8 cellular contexts compared by ENCODE assay signal in genomic region chr6:53348436-53349208, GRCh38. TPM values are rescaled to one million over a fixed set of nuclear protein-coding genes. Genes with fewer than 3 reads are reported as not detected.
DNase-seq lines count a peak whose midpoint lies in the region; ATAC-seq and TF ChIP-seq lines count a peak whose summit lies in the region.

TSS of gene ELOVL5 (minus strand) at chr6:53348950. CDS start at chr6:53295699, 53,251 bp downstream.

- H3K4me1 Mint-ChIP-seq in CD4-positive, alpha-beta T cell (ENCODE audit: low read depth), result peaks cover 50% of the 10 kb centered on the region

- peaks cover 17% of the 10 kb centered on the region for H3K4me1 ChIP-seq in effector memory CD4-positive, alpha-beta T cell (ENCODE audit: control insufficient read depth, insufficient read depth, low read length, poor library complexity, severe bottlenecking)
- peaks cover 3% of the 10 kb centered on the region for H3K4me1 ChIP-seq in mesenchymal stem cell (ENCODE audit: control insufficient read depth, insufficient read depth, low read depth, low read length)

- H3K4me3 Mint-ChIP-seq in CD4-positive, alpha-beta T cell, result peak within 1 kb of the TSS; percentile 98

- H4K8ac ChIP-seq in mesenchymal stem cell (ENCODE audit: low read length), result peak within 1 kb of the TSS; percentile 94

- H3K36me3 ChIP-seq in effector memory CD4-positive, alpha-beta T cell (ENCODE audit: control insufficient read depth, insufficient read depth, low read length), result no peaks in the 10 kb centered on the region
- peaks cover 0 to 5% of the 10 kb centered on the region in 2 experiments for H3K36me3 ChIP-seq in mesenchymal stem cell (ENCODE audit: control insufficient read depth in 1 of 2, insufficient read depth in 2 of 2, low read depth in 1 of 2, low read length in 2 of 2)

- peaks cover 3% of the 10 kb centered on the region for H3K79me1 ChIP-seq in mesenchymal stem cell (replicated peaks; ENCODE audit: low read length, poor library complexity, severe bottlenecking)

- POLR2A ChIA-PET in CD4-positive, alpha-beta T cell (lab: Charles Lee), result interaction anchor here (0.6 to 5.8 kb wide), 23 partner anchors 9 to 958 kb away, joined by 3 to 116 read pairs (median 5); no protein-coding TSS in a partner anchor

- peak; percentile 82 to 95 (median 90) for DNase-seq in CD4-positive, alpha-beta T cell
- DNase-seq in HPDE6-E6E7 (ENCODE audit: extremely low spot score) (peak; percentile 89), NK-92 (lab: John Stamatoyannopoulos, UW; ENCODE audit: unreplicated experiment) (peak; percentile 79), mesenchymal stem cell (peak; percentile 99)
- peak; percentile 97 for DNase-seq in activated CD8-positive, alpha-beta memory T cell treated with anti-CD3 and anti-CD28 coated beads for 24 hours
- peak; percentile 95 to 99 (median 98) for DNase-seq in effector memory CD4-positive, alpha-beta T cell
- peak; percentile 93 for DNase-seq in stimulated activated CD8-positive, alpha-beta memory T cell treated with anti-CD3 and anti-CD28 coated beads, Interleukin-12 subunit alpha, Interleukin-12 subunit beta, amount 100 ng/mL, for 4 hours (ENCODE audit: low read depth)

- H3K9ac ChIP-seq in mesenchymal stem cell (ENCODE audit: low read length), result peak within 1 kb of the TSS; percentile 90

- peak within 1 kb of the TSS; percentile 91 for H3K27ac ChIP-seq in CD4-positive, alpha-beta T cell (ENCODE audit: low read depth, low read length)
- peak within 1 kb of the TSS; percentile 94 for H3K27ac ChIP-seq in effector memory CD4-positive, alpha-beta T cell (ENCODE audit: insufficient read depth, low read length, poor library complexity, severe bottlenecking)
- H3K27ac ChIP-seq in mesenchymal stem cell (ENCODE audit: low read length, poor library complexity, severe bottlenecking), result peak within 1 kb of the TSS; percentile 86

- CTCF ChIA-PET in CD4-positive, alpha-beta T cell (lab: Charles Lee), result interaction anchor here (1.0 to 2.9 kb wide), 6 partner anchors 11 to 152 kb away, joined by 3 to 8 read pairs (median 6); no protein-coding TSS in a partner anchor

- H3K27me3 Mint-ChIP-seq in CD4-positive, alpha-beta T cell, result no peaks in the 10 kb centered on the region

- H3K9me3 ChIP-seq in CD4-positive, alpha-beta T cell (ENCODE audit: control insufficient read depth, low read length), result no peaks in the 10 kb centered on the region
- no peaks in the 10 kb centered on the region for H3K9me3 ChIP-seq in effector memory CD4-positive, alpha-beta T cell (ENCODE audit: control insufficient read depth, low read length)
- H3K9me3 ChIP-seq in mesenchymal stem cell (ENCODE audit: control insufficient read depth, low read length), result no peaks in the 10 kb centered on the region

- peak; percentile 74 for ATAC-seq in CD4-positive, alpha-beta T cell (ENCODE audit: poor library complexity)
- peak; percentile 76 for ATAC-seq in GM19463 (IDR thresholded peaks at IDR 0.05; ENCODE audit: unreplicated experiment)

- H3K4ac ChIP-seq in mesenchymal stem cell (ENCODE audit: low read depth in 1 of 2, low read length in 2 of 2), result peak within 1 kb of the TSS; percentile 67 to 95

- peak within 1 kb of the TSS; percentile 81 for H4K91ac ChIP-seq in mesenchymal stem cell (ENCODE audit: low read length)

- peak within 1 kb of the TSS; percentile 99 for H2BK15ac ChIP-seq in mesenchymal stem cell (ENCODE audit: low read depth, poor library complexity, severe bottlenecking)

- H2BK120ac ChIP-seq in mesenchymal stem cell (ENCODE audit: low read depth, low read length), result peak within 1 kb of the TSS; percentile 66

- H3K23ac ChIP-seq in mesenchymal stem cell (ENCODE audit: low read length in 2 of 2), result peak within 1 kb of the TSS in 1 of 2 experiments; percentile 85

- H3K9me3 Mint-ChIP-seq in CD4-positive, alpha-beta T cell, result no peaks in the 10 kb centered on the region

- peaks cover 24% of the 10 kb centered on the region for H3K36me3 Mint-ChIP-seq in CD4-positive, alpha-beta T cell (ENCODE audit: low read depth)

- TF ChIP-seq CTCF in CD4-positive, alpha-beta T cell (IDR thresholded peaks at IDR 0.05), result no peak

- WGBS in mesenchymal stem cell, result under 1% methylated on average over 89 of the region's 89 CpGs

- H2BK5ac ChIP-seq in mesenchymal stem cell (ENCODE audit: low read depth, low read length, poor library complexity, severe bottlenecking), result peak within 1 kb of the TSS; percentile 91

- H2AK5ac ChIP-seq in mesenchymal stem cell (ENCODE audit: low read length, severe bottlenecking), result peak within 1 kb of the TSS; percentile 1

- peak within 1 kb of the TSS; percentile 91 for H3K4me3 ChIP-seq in effector memory CD4-positive, alpha-beta T cell (ENCODE audit: insufficient read depth, low read depth, low read length, poor library complexity, severe bottlenecking)
- peak within 1 kb of the TSS; percentile 78 to 97 for H3K4me3 ChIP-seq in mesenchymal stem cell (ENCODE audit: insufficient read depth in 1 of 2, low read depth in 1 of 2, low read length in 2 of 2)

- H3K14ac ChIP-seq in mesenchymal stem cell (ENCODE audit: low read length in 2 of 2), result peak within 1 kb of the TSS; percentile 76 to 99

- H3K27me3 ChIP-seq in CD4-positive, alpha-beta T cell (ENCODE audit: control insufficient read depth, insufficient read depth, low read length), result no peaks in the 10 kb centered on the region
- no peaks in the 10 kb centered on the region for H3K27me3 ChIP-seq in effector memory CD4-positive, alpha-beta T cell (replicated peaks; ENCODE audit: control insufficient read depth, insufficient read depth, low read length, poor library complexity, severe bottlenecking)
- H3K27me3 ChIP-seq in mesenchymal stem cell (ENCODE audit: control insufficient read depth in 1 of 2, insufficient read depth in 1 of 2, low read length in 2 of 2), result no peaks in the 10 kb centered on the region

- peak within 1 kb of the TSS; percentile 91 for H2AFZ ChIP-seq in mesenchymal stem cell (ENCODE audit: low read depth, low read length)

- intact Hi-C loops in CD4-positive, alpha-beta T cell (cut with DNase I, micrococcal nuclease), result loop anchor here (1.0 to 5.0 kb wide), 9 partner anchors 10 to 199 kb away; partner anchors contain the start of gene GCLC (in 1 of the 2)

- H2BK12ac ChIP-seq in mesenchymal stem cell (ENCODE audit: low read length in 2 of 2), result peak within 1 kb of the TSS in 1 of 2 experiments; percentile 83

- peak within 1 kb of the TSS; percentile 75 for H3K4me2 ChIP-seq in mesenchymal stem cell (ENCODE audit: low read length, poor library complexity, severe bottlenecking)

- peak within 1 kb of the TSS; percentile 94 for H3K27ac Mint-ChIP-seq in CD4-positive, alpha-beta T cell

- H3K18ac ChIP-seq in mesenchymal stem cell (ENCODE audit: low read depth in 1 of 2, low read length in 2 of 2), result peak within 1 kb of the TSS; percentile 94 to 97

RNA-seq across cellular contexts. Expression of gene ELOVL5, which starts in this region (rescaled TPM):
- total RNA-seq in CD4-positive, alpha-beta T cell, result 10 to 100 TPM; 78.0 to 86.8 TPM
- 112 TPM for polyA plus RNA-seq in mesenchymal stem cell (2013, experiment 1 of 2)
- 114 TPM for polyA plus RNA-seq in mesenchymal stem cell (2013, experiment 2 of 2)

Comparison
In these comparisons a context has a peak if more than half of its experiments do, and no peak if none do; other contexts are left out.
1. Peak in every context shown above with its lines: DNase-seq, ATAC-seq, H3K4me3 ChIP-seq and H3K27ac ChIP-seq.